Comparison of ENCODE assay signal across 1 cellular context in genomic region chr7:100081535-100082102, GRCh38.
A peak's percentile ranks its signal among the peaks of the same experiment; 100 is the strongest.
TF ChIP-seq lines count a peak whose summit lies in the region.

ZNF3 (minus strand) TSS chr7:100081723; CDS start chr7:100077357, 4,366 bp downstream.

TF ChIP-seq in WTC11, 78 proteins besides CTCF, POLR2A, EP300 and RAD21 (continued from another document):
- TF ChIP-seq HMGXB4 (CRISPR knock-in tag; IDR thresholded peaks at IDR 0.05): peak; percentile 96
- peak; percentile 33; the same call in 1 of the 2 replicates for TF ChIP-seq TEAD1 (CRISPR knock-in tag; IDR thresholded peaks at IDR 0.05)
- TF ChIP-seq ZNF121 (CRISPR knock-in tag; IDR thresholded peaks at IDR 0.05): no peak
- TF ChIP-seq NR1H2 (CRISPR knock-in tag; IDR thresholded peaks at IDR 0.05): no peak
- peak; percentile 46; the same call in 1 of the 2 replicates for TF ChIP-seq USF2 (CRISPR knock-in tag; IDR thresholded peaks at IDR 0.05)
- TF ChIP-seq ATF1 (CRISPR knock-in tag; IDR thresholded peaks at IDR 0.05): no peak
- peak; percentile 67 for TF ChIP-seq KAT7 (CRISPR knock-in tag; IDR thresholded peaks at IDR 0.05; ENCODE audit: borderline replicate concordance)
- 0 out of 2 replicates have a peak, but pooled peaks have one; percentile 39 for TF ChIP-seq JUN (CRISPR knock-in tag; IDR thresholded peaks at IDR 0.05)
- TF ChIP-seq ETV6 (CRISPR knock-in tag; IDR thresholded peaks at IDR 0.05): peak; percentile 85
- no peak for TF ChIP-seq AFF4 (CRISPR knock-in tag; IDR thresholded peaks at IDR 0.05; ENCODE audit: borderline replicate concordance)
- peak; percentile 99 for TF ChIP-seq MAX (CRISPR knock-in tag; IDR thresholded peaks at IDR 0.05)
- TF ChIP-seq E2F1 (CRISPR knock-in tag; IDR thresholded peaks at IDR 0.05): peak; percentile 57; the same call in 1 of the 2 replicates
- no peak for TF ChIP-seq E2F4 (CRISPR knock-in tag; IDR thresholded peaks at IDR 0.05; ENCODE audit: borderline replicate concordance, low read depth)
- peak; percentile 95 for TF ChIP-seq SP1 (CRISPR knock-in tag; conservative IDR thresholded peaks at IDR 0.05)
- no peak for TF ChIP-seq ZNF263 (CRISPR knock-in tag; IDR thresholded peaks at IDR 0.05; ENCODE audit: low read depth)
- TF ChIP-seq, protein P1, sequence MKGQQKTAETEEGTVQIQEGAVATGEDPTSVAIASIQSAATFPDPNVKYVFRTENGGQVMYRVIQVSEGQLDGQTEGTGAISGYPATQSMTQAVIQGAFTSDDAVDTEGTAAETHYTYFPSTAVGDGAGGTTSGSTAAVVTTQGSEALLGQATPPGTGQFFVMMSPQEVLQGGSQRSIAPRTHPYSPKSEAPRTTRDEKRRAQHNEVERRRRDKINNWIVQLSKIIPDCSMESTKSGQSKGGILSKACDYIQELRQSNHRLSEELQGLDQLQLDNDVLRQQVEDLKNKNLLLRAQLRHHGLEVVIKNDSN (CRISPR knock-in tag; IDR thresholded peaks at IDR 0.05): peak; percentile 54
- peak; percentile 91 for TF ChIP-seq NFE2L1 (CRISPR knock-in tag; IDR thresholded peaks at IDR 0.05)
- peak; percentile 78; the same call in 1 of the 2 replicates for TF ChIP-seq FOXP1 (CRISPR knock-in tag; IDR thresholded peaks at IDR 0.05; ENCODE audit: borderline replicate concordance)
- TF ChIP-seq MLX (CRISPR knock-in tag; IDR thresholded peaks at IDR 0.05): no peak
- TF ChIP-seq, protein P2, sequence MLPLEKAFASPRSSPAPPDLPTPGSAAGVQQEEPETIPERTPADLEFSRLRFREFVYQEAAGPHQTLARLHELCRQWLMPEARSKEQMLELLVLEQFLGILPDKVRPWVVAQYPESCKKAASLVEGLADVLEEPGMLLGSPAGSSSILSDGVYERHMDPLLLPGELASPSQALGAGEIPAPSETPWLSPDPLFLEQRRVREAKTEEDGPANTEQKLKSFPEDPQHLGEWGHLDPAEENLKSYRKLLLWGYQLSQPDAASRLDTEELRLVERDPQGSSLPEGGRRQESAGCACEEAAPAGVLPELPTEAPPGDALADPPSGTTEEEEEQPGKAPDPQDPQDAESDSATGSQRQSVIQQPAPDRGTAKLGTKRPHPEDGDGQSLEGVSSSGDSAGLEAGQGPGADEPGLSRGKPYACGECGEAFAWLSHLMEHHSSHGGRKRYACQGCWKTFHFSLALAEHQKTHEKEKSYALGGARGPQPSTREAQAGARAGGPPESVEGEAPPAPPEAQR (CRISPR knock-in tag; IDR thresholded peaks at IDR 0.05): no peak
- TF ChIP-seq ZNF232 (CRISPR knock-in tag; IDR thresholded peaks at IDR 0.05): peak; percentile 65; the same call in 1 of the 2 replicates
- TF ChIP-seq FOXJ3 (CRISPR knock-in tag; IDR thresholded peaks at IDR 0.05; ENCODE audit: borderline replicate concordance): no peak
- TF ChIP-seq, protein P3, sequence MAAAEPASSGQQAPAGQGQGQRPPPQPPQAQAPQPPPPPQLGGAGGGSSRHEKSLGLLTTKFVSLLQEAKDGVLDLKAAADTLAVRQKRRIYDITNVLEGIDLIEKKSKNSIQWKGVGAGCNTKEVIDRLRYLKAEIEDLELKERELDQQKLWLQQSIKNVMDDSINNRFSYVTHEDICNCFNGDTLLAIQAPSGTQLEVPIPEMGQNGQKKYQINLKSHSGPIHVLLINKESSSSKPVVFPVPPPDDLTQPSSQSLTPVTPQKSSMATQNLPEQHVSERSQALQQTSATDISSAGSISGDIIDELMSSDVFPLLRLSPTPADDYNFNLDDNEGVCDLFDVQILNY (CRISPR knock-in tag; IDR thresholded peaks at IDR 0.05): peak; percentile 89
- TF ChIP-seq ELF4 (CRISPR knock-in tag; IDR thresholded peaks at IDR 0.05; ENCODE audit: low read depth): no peak
- TF ChIP-seq HMGA2 (CRISPR knock-in tag; IDR thresholded peaks at IDR 0.05): no peak
- TF ChIP-seq GABPB1 (CRISPR knock-in tag; IDR thresholded peaks at IDR 0.05): peak; percentile 88
